Comparison of ENCODE assay signal across 8 cellular contexts in the genomic region with DNA sequence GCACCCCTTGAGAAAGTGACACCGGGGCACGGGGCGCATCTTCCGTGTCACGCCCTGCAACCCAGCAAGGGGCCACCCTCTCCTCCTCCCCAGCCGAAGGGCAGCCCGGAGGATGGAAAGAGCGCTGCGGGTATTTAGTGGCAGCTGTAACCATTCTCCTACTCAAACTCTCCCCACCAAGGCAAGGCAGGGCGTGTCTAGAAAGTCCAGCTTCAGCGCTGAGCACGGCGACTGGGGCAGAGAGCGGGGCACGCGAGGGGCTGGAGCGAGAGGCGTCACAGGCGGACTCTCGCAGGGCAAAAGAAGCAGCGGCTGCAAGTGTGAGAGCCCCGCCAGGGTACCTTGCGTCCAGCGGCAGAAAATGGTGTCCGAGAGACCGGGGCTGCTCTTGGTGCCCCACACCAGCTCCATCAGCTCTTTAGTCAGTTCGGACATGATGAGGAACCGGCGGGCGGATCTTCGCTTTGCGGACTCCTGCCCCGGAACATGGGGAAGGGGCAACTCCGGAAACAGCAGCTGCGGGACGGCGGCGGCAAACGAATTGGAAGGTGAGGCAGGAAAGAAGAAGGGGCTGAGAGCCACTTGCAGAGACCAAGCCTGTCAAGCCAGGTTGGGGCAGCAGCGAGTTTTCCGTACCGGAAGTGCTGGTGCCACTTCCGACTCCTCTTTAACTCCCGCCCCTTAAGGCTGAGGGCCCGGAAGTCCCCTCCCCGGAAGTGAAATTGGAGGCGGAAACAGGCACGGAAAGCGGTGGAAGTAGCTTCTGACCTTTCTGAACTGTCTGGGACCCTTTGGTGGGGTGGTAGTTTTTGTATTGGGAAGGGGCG.
A peak's percentile ranks its signal among the peaks of the same experiment; 100 is the strongest.
DNase-seq lines count a peak whose midpoint lies in the region; ATAC-seq and TF ChIP-seq lines count a peak whose summit lies in the region.

A gene (minus strand): TSS at position 643 of the 827 bp plus-strand sequence. CDS start 208 bp downstream, at position 435.

- TF ChIP-seq CTCF in astrocyte of the spinal cord (IDR thresholded peaks at IDR 0.05; ENCODE audit: low read depth, low read length) (no peak), retinal pigment epithelial cell (conservative IDR thresholded peaks at IDR 0.05; ENCODE audit: low read depth, low read length) (no peak)

- in situ Hi-C loops in astrocyte of the spinal cord (cut with HindIII; ENCODE audit: low sequenced_read_pairs), result no loop called here

- H3K4me3 ChIP-seq in astrocyte of the spinal cord (ENCODE audit: low read depth, low read length), result peak within 1 kb of the TSS; percentile 76
- peak within 1 kb of the TSS; percentile 92 for H3K4me3 ChIP-seq in retinal pigment epithelial cell (ENCODE audit: low read length)

- TF ChIP-seq POLR2A in GM18505 (IDR thresholded peaks at IDR 0.05; ENCODE audit: borderline replicate concordance, extremely low read depth, insufficient read depth, insufficient read length), result peak; percentile 78

- DNase-seq in NCI-H1694 treated with DMSO at 0.1 percent for 48 hours (lab: John Stamatoyannopoulos, UW), result peak; percentile 63
- peak; percentile 58 for DNase-seq in T-helper 9 cell
- peak; percentile 83 for DNase-seq in astrocyte of the spinal cord (ENCODE audit: low read depth, low spot score)
- DNase-seq in hypothalamus (lab: John Stamatoyannopoulos, UW), result peak; percentile 13 to 93 (median 78)
- DNase-seq in retinal pigment epithelial cell (ENCODE audit: low read depth), result peak; percentile 54
- DNase-seq in T1000 (lab: John Stamatoyannopoulos, UW), result no peak

- ATAC-seq in GM18505 (IDR thresholded peaks at IDR 0.05; ENCODE audit: unreplicated experiment) (peak; percentile 93), HG02870 (IDR thresholded peaks at IDR 0.05; ENCODE audit: unreplicated experiment) (peak; percentile 86)
